34 cellular contexts compared by ENCODE assay signal in genomic region chr1:69691179-69691578, GRCh38.
"Had no signal": no experiment of that assay in that cellular context is flagged by ENCODE, and none has a peak within 500 bp of the region (broad histone marks: within the 10 kb centered on the region; RNA-seq: fewer than 3 reads in every experiment).

No MANE protein-coding gene starts in this region.

- H3K27me3 ChIP-seq: MG63 had no signal

- H3K4me3 ChIP-seq: MG63 had no signal

- H3K36me3 ChIP-seq: MG63 had no signal

- H3K9ac ChIP-seq: KMS-11 had no signal

- H3K9me3 ChIP-seq: MG63 had no signal

- DNase-seq: Karpas-422, Kasumi-1, KBM-7, KG1, MG63, MM.1S, NCI-H1048, NCI-H1092, NCI-H1092 treated with DMSO at 0.1 percent for 48 hours, NCI-H1105, NCI-H1105 treated with DMSO at 0.1 percent for 48 hours, NCI-H1417, NCI-H1417 treated with DMSO at 0.1 percent for 48 hours, NCI-H1436, NCI-H1436 treated with DMSO at 0.1 percent for 48 hours, NCI-H146, NCI-H1694, NCI-H1694 treated with DMSO at 0.1 percent for 48 hours, NCI-H187, NCI-H187 treated with DMSO at 0.1 percent for 48 hours, NCI-H1930, NCI-H2029, NCI-H2029 treated with DMSO at 0.1 percent for 48 hours, NCI-H2081, NCI-H2081 treated with DMSO at 0.1 percent for 48 hours, NCI-H2107, NCI-H2171, NCI-H2171 treated with DMSO at 0.1 percent for 48 hours, NCI-H2227 treated with DMSO at 0.1 percent for 48 hours, NCI-H226, NCI-H345, NCI-H446, NCI-H446 treated with DMSO at 0.1 percent for 48 hours had no signal

- H3K27ac ChIP-seq: KMS-11 had no signal

- H3K4me2 ChIP-seq: KMS-11 had no signal
